ENCODE assay signal across 7 cellular contexts in the genomic region with DNA sequence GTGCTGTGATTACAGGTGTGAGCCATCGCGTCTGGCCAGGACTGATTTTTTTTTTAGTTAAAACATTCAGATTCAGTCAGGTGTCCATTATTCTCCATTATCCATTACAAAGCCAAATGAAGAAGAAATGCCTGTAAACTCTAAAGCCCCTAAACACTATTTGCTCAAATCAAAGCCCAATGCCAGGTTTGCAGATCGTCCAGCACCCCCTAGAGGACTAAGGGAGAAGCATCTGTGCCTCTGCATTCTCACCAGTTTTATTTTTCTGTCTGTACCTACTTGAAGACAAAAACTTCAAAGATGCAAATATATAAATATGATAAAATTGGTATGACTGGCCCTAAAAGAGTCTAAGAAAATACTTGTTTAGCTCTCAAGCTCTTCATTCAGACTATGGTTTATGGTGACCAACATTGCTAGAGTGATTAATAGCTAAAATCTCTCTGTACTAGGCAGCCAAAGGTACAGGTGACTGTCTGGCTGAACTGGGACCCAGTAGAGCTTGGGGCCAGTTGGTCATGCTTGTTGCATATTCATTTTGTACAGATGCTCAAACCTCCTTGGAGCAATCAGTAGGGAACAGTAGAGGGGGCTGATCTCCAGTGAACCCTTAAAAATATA.
DNase-seq lines count a peak whose midpoint lies in the region; ATAC-seq and TF ChIP-seq lines count a peak whose summit lies in the region.

No MANE protein-coding gene starts in this region.

- CTCF ChIA-PET in HEK293T (lab: Yijun Ruan, JAX) = interaction anchor here (0.5 to 1.2 kb wide), 2 partner anchors 29 to 140 kb away, joined by 3 read pairs; no protein-coding TSS in a partner anchor

- ATAC-seq in sciatic nerve = peak; percentile 26
- ATAC-seq in HG03460 (IDR thresholded peaks at IDR 0.05; ENCODE audit: unreplicated experiment) = no peak

- DNase-seq in DMS53 (lab: John Stamatoyannopoulos, UW) = peak; percentile 74
- peak; percentile 63 for DNase-seq in HEK293T (ENCODE audit: extremely low spot score)
- peak; percentile 74 for DNase-seq in SK-MEL-5 (ENCODE audit: low read depth, low spot score)
- DNase-seq in fibroblast of gingiva (ENCODE audit: low read depth) = peak; percentile 27
- no peak for DNase-seq in sciatic nerve (ENCODE audit: low spot score)
- DNase-seq in effector CD4-positive, alpha-beta T cell = no peak

- POLR2A ChIA-PET in HEK293T (lab: Yijun Ruan, JAX) = no interaction called here

- intact Hi-C loops in sciatic nerve (cut with DNase I) = no loop called here

- in situ Hi-C loops in SK-MEL-5 (cut with HindIII; ENCODE audit: low pct_unique_long_range_greater_than_20kb, low sequenced_read_pairs) = no loop called here

TF ChIP-seq in HEK293T, 16 proteins besides CTCF, POLR2A, EP300 and RAD21:
- TF ChIP-seq NFRKB (IDR thresholded peaks at IDR 0.05) (no peak), SUZ12 (IDR thresholded peaks at IDR 0.05) (no peak), LEF1 (IDR thresholded peaks at IDR 0.05; ENCODE audit: borderline replicate concordance) (no peak), FOXK2 (IDR thresholded peaks at IDR 0.05) (no peak), ELF4 (IDR thresholded peaks at IDR 0.05) (no peak), SP1 (IDR thresholded peaks at IDR 0.05) (no peak), PKNOX1 (IDR thresholded peaks at IDR 0.05) (no peak), TARDBP (IDR thresholded peaks at IDR 0.05) (no peak), BHLHE40 (IDR thresholded peaks at IDR 0.05; ENCODE audit: borderline replicate concordance) (no peak), L3MBTL2 (conservative IDR thresholded peaks at IDR 0.05) (no peak), ARNT (IDR thresholded peaks at IDR 0.05) (no peak), FOXM1 (IDR thresholded peaks at IDR 0.05; ENCODE audit: borderline replicate concordance) (no peak), ZNF384 (IDR thresholded peaks at IDR 0.05) (no peak), CTBP1 (IDR thresholded peaks at IDR 0.05; ENCODE audit: borderline replicate concordance) (no peak), FOXA1 (IDR thresholded peaks at IDR 0.05) (no peak), HDGF (IDR thresholded peaks at IDR 0.05; ENCODE audit: borderline replicate concordance) (no peak)

Comparison
In these comparisons a context has a peak if more than half of its experiments do, and no peak if none do; other contexts are left out.
1. DNase-seq: peak in DMS53 (single experiment), HEK293T (single experiment), SK-MEL-5 (single experiment) and fibroblast of gingiva (single experiment); none in sciatic nerve (single experiment) and effector CD4-positive, alpha-beta T cell (single experiment).